ENCODE assay signal across 18 cellular contexts in the genomic region with DNA sequence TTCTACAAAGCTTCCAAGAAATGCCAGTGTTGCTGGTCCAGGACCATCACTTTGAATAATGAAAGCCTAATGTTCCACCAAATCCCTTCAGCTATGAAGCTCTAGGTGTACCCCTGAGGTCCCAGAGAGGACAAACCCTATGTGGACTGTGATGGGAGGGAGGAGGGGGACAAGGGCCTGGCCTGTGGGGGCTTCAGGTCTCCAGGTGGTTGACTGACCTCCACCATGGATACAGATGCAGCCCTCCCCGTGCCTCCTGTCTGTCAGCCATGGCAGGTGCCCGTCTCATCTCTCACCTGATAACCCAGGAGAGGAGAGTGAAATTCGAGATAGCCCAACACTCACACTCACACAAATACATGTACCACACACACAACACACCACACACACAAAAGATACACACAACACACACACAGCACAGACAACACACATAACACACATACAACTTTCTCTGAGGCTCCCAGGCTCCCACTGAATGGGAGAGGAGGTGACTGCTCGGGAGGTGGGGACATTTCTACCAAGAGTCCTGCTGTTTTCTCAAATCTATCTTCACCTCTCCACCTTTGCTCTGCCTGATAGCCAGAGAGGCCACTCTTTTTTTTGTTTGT. TPM values are rescaled to one million over a fixed set of nuclear protein-coding genes. Genes with fewer than 3 reads are reported as not detected.
DNase-seq lines count a peak whose midpoint lies in the region; TF ChIP-seq lines count a peak whose summit lies in the region.
"Had no signal": no experiment of that assay in that cellular context is flagged by ENCODE, and none has a peak within 500 bp of the region (broad histone marks: within the 10 kb centered on the region; RNA-seq: fewer than 3 reads in every experiment).

No MANE protein-coding gene starts in this region.

- whole genome bisulfite sequencing in endodermal cell (ENCODE audit: insufficient coverage in 1 of 2, insufficient read length in 1 of 2), 2 experiments: 87% methylated on average over 4 of the region's 4 CpGs; no CpG with 5 or more reads in 1 of the 2 experiments
- 90% methylated on average over 4 of the region's 4 CpGs for whole genome bisulfite sequencing in prostate gland
- 83 to 86% methylated on average over 1 to 3 of the region's 4 CpGs for WGBS in esophagus squamous epithelium, 2 donors

- H3K4me3 ChIP-seq in right atrium auricular region (no peak overlapping the region), left ventricle myocardium inferior (no peak overlapping the region), endodermal cell (ENCODE audit: low read length) (no peak overlapping the region), prostate gland (no peak overlapping the region), esophagus squamous epithelium (no peak overlapping the region)

- no peaks in the 10 kb centered on the region for H3K9me3 ChIP-seq in right atrium auricular region
- H3K9me3 ChIP-seq in left ventricle myocardium inferior (replicated peaks): no peaks in the 10 kb centered on the region
- H3K9me3 ChIP-seq in endodermal cell (ENCODE audit: control insufficient read depth, low read length): no peaks in the 10 kb centered on the region
- H3K9me3 ChIP-seq in prostate gland: no peaks in the 10 kb centered on the region
- H3K9me3 ChIP-seq in esophagus squamous epithelium: no peaks in the 10 kb centered on the region

- BruUV-seq in Calu3 (replicated peaks; lab: Mats Ljungman, UMichigan): no TSS peak

- H3K4me3 Mint-ChIP-seq in endodermal cell: no peak overlapping the region
- H3K4me3 Mint-ChIP-seq in Calu3 (ENCODE audit: low read depth, unreplicated experiment): no peak overlapping the region
- H3K4me3 Mint-ChIP-seq: CD4-positive, alpha-beta T cell had no signal

- intact Hi-C loops in left ventricle myocardium inferior (cut with micrococcal nuclease): no loop called here
- intact Hi-C loops in prostate gland (cut with DNase I): no loop called here
- intact Hi-C loops in esophagus squamous epithelium (cut with DNase I): no loop called here
- intact Hi-C loops in Calu3 (cut with micrococcal nuclease; ENCODE audit: unreplicated experiment): no loop called here

- H3K27me3 Mint-ChIP-seq in endodermal cell (ENCODE audit: insufficient read depth) (peaks cover 9% of the 10 kb centered on the region), Calu3 (ENCODE audit: unreplicated experiment) (peaks cover 38% of the 10 kb centered on the region)

- H3K27ac Mint-ChIP-seq in endodermal cell: no peak overlapping the region
- H3K27ac Mint-ChIP-seq in Calu3 (ENCODE audit: unreplicated experiment): no peak overlapping the region
- H3K27ac Mint-ChIP-seq: CD4-positive, alpha-beta T cell had no signal

- DNase-seq in right atrium auricular region (ENCODE audit: low spot score) (peak; percentile 49), left ventricle myocardium inferior (no peak), endodermal cell (peak; percentile 43), prostate gland (ENCODE audit: low spot score) (no peak), esophagus squamous epithelium (lab: John Stamatoyannopoulos, UW) (no peak), RKO (ENCODE audit: low spot score) (no peak), Calu3 (no peak)
- DNase-seq: CD4-positive, alpha-beta T cell; DND-41; GOT3; HCEC 1CT; NCI-H1092 treated with DMSO at 0.1 percent for 48 hours; NCI-H1436 treated with DMSO at 0.1 percent for 48 hours; NCI-H2029; NCI-H2171; NCI-H524; NCI-H82 had no signal

- H3K36me3 Mint-ChIP-seq in endodermal cell (ENCODE audit: low read depth) (no peaks in the 10 kb centered on the region), Calu3 (ENCODE audit: insufficient read depth, unreplicated experiment) (peaks cover 11% of the 10 kb centered on the region)

- peaks cover 0 to 20% of the 10 kb centered on the region in 2 donors for H3K4me1 ChIP-seq in right atrium auricular region
- H3K4me1 ChIP-seq in left ventricle myocardium inferior: peaks cover 24% of the 10 kb centered on the region
- H3K4me1 ChIP-seq in endodermal cell (ENCODE audit: control insufficient read depth, insufficient read depth, low read length): no peaks in the 10 kb centered on the region
- H3K4me1 ChIP-seq in prostate gland (replicated peaks): no peaks in the 10 kb centered on the region
- peaks cover 5 to 32% (median 24%) of the 10 kb centered on the region in 3 donors for H3K4me1 ChIP-seq in esophagus squamous epithelium

- no peaks in the 10 kb centered on the region for H3K36me3 ChIP-seq in right atrium auricular region
- H3K36me3 ChIP-seq in left ventricle myocardium inferior: no peaks in the 10 kb centered on the region
- no peaks in the 10 kb centered on the region for H3K36me3 ChIP-seq in endodermal cell (ENCODE audit: control insufficient read depth, insufficient read depth, low read length)
- H3K36me3 ChIP-seq in prostate gland: no peaks in the 10 kb centered on the region
- no peaks in the 10 kb centered on the region for H3K36me3 ChIP-seq in esophagus squamous epithelium

- H3K27me3 ChIP-seq in right atrium auricular region: no peaks in the 10 kb centered on the region
- H3K27me3 ChIP-seq in left ventricle myocardium inferior (ENCODE audit: low read depth): no peaks in the 10 kb centered on the region
- peaks cover 7% of the 10 kb centered on the region for H3K27me3 ChIP-seq in endodermal cell (ENCODE audit: control insufficient read depth, insufficient read depth, low read length, poor library complexity, severe bottlenecking)
- no peaks in the 10 kb centered on the region for H3K27me3 ChIP-seq in prostate gland (replicated peaks; ENCODE audit: insufficient read depth)
- H3K27me3 ChIP-seq in esophagus squamous epithelium: no peaks in the 10 kb centered on the region

- CTCF ChIA-PET in Calu3 (lab: Charles Lee): interaction anchor here (0.6 kb wide), 1 partner anchor 64 kb away, joined by 3 read pairs; no protein-coding TSS in a partner anchor

- no peak for TF ChIP-seq POLR2A in prostate gland (IDR thresholded peaks at IDR 0.05)
- TF ChIP-seq POLR2A in esophagus squamous epithelium (IDR thresholded peaks at IDR 0.05): no peak

- H3K9me3 Mint-ChIP-seq in endodermal cell (no peaks in the 10 kb centered on the region), Calu3 (ENCODE audit: low read depth, unreplicated experiment) (no peaks in the 10 kb centered on the region)
- H3K9me3 Mint-ChIP-seq: CD4-positive, alpha-beta T cell had no signal

- TF ChIP-seq CTCF in right atrium auricular region (IDR thresholded peaks at IDR 0.05) (no peak), left ventricle myocardium inferior (IDR thresholded peaks at IDR 0.05; ENCODE audit: borderline replicate concordance) (no peak), endodermal cell (conservative IDR thresholded peaks at IDR 0.05) (no peak), prostate gland (IDR thresholded peaks at IDR 0.05) (no peak), esophagus squamous epithelium (IDR thresholded peaks at IDR 0.05) (no peak), Calu3 (IDR thresholded peaks at IDR 0.05; ENCODE audit: unreplicated experiment) (no peak)

- peaks cover 9% of the 10 kb centered on the region for H3K4me1 Mint-ChIP-seq in endodermal cell
- H3K4me1 Mint-ChIP-seq in Calu3 (ENCODE audit: low read depth, unreplicated experiment): no peaks in the 10 kb centered on the region

- H3K27ac ChIP-seq in right atrium auricular region (no peak overlapping the region), left ventricle myocardium inferior (replicated peaks) (no peak overlapping the region), endodermal cell (ENCODE audit: low read depth, low read length) (no peak overlapping the region), prostate gland (peak overlapping the region; percentile 66 to 79), esophagus squamous epithelium (no peak overlapping the region)
- H3K27ac ChIP-seq: KMS-11 had no signal

- H3K9ac ChIP-seq in endodermal cell (ENCODE audit: extremely low read depth, low read length, poor library complexity, severe bottlenecking): no peak overlapping the region
- H3K9ac ChIP-seq: KMS-11 had no signal

RNA-seq across cellular contexts. Expression of a gene that starts 12.8 kb away (rescaled TPM):
- total RNA-seq in right atrium auricular region (100 to 1,000 TPM; 471 to 664 TPM), left ventricle myocardium inferior (193 TPM), endodermal cell (10 to 100 TPM; 25.6 to 47.0 TPM), prostate gland (100 to 1,000 TPM; 391 to 554 TPM), esophagus squamous epithelium (100 to 1,000 TPM in 3 of 4 donors, 10 to 100 TPM in 1; 61.7 to 245 (median 144) TPM), Calu3 (2022) (143 and 147 TPM in 2 replicates)
- polyA plus RNA-seq in endodermal cell (2013, experiment 1 of 2): 148 TPM
- 167 TPM for polyA plus RNA-seq in endodermal cell (2013, experiment 2 of 2)

Comparison
In these comparisons a context has a peak if more than half of its experiments do, and no peak if none do; other contexts are left out.
1. DNase-seq: peak in right atrium auricular region (single experiment) and endodermal cell (single experiment); none in left ventricle myocardium inferior (single experiment), prostate gland (single experiment), esophagus squamous epithelium (single experiment), RKO (single experiment) and Calu3 (single experiment).
2. H3K27ac ChIP-seq: peak in prostate gland (2 of 2); none in right atrium auricular region (0 of 2), left ventricle myocardium inferior (single experiment), endodermal cell (single experiment) and esophagus squamous epithelium (0 of 4).